In genomic region chr10:91923371-91924211, GRCh38 we compare ENCODE assay signal across 8 cellular contexts. TPM values are rescaled to one million over a fixed set of nuclear protein-coding genes. Genes with fewer than 3 reads are reported as not detected.
A peak's percentile ranks its signal among the peaks of the same experiment; 100 is the strongest.
DNase-seq lines count a peak whose midpoint lies in the region; ATAC-seq and TF ChIP-seq lines count a peak whose summit lies in the region.

Gene BTAF1 (plus strand): TSS chr10:91923770. CDS start chr10:91924077, 307 bp downstream.

- TSS peak; percentile 98 for BruUV-seq in Calu3 (replicated peaks; lab: Mats Ljungman, UMichigan)

- DNase-seq in Calu3 = peak; percentile 76
- DNase-seq in HUDEP-2 (lab: John Stamatoyannopoulos, UW; ENCODE audit: unreplicated experiment in 76 of 76) = peak; percentile 13 to 88 (median 76)
- peak; percentile 87 for DNase-seq in activated T-cell treated with anti-CD3 and anti-CD28 coated beads for 24 hours (ENCODE audit: low read depth)
- peak; percentile 95 for DNase-seq in epithelial cell of esophagus (ENCODE audit: low read depth)
- DNase-seq in stimulated activated CD8-positive, alpha-beta memory T cell treated with anti-CD3 and anti-CD28 coated beads, Interleukin-4, amount 100 ng/mL, for 24 hours (ENCODE audit: low read depth) = peak; percentile 87

- no peaks in the 10 kb centered on the region for H3K27me3 Mint-ChIP-seq in Calu3 (ENCODE audit: unreplicated experiment)

- H3K36me3 ChIP-seq in OCI-LY3 (replicated peaks; ENCODE audit: low read depth, low read length) = peaks cover 12% of the 10 kb centered on the region

- peaks cover 52% of the 10 kb centered on the region for H3K79me2 ChIP-seq in OCI-LY3 (ENCODE audit: low read length)

- H3K9me3 ChIP-seq in OCI-LY3 (ENCODE audit: insufficient read depth, low read length) (no peaks in the 10 kb centered on the region), mononuclear cell (ENCODE audit: low read depth, low read length) (no peaks in the 10 kb centered on the region)

- no peak for TF ChIP-seq CTCF in Calu3 (IDR thresholded peaks at IDR 0.05; ENCODE audit: unreplicated experiment)
- no peak for TF ChIP-seq CTCF in OCI-LY3 (IDR thresholded peaks at IDR 0.05; ENCODE audit: low read depth, low read length)
- no peak for TF ChIP-seq CTCF in epithelial cell of esophagus (IDR thresholded peaks at IDR 0.05; ENCODE audit: insufficient read depth, low read depth, low read length, missing control alignments)

- H3K4me1 Mint-ChIP-seq in Calu3 (ENCODE audit: low read depth, unreplicated experiment) = peaks cover 14% of the 10 kb centered on the region

- peak within 1 kb of the TSS; percentile 79 for H3K4me3 Mint-ChIP-seq in Calu3 (ENCODE audit: low read depth, unreplicated experiment)

- H3K27me3 ChIP-seq in OCI-LY3 (ENCODE audit: low read depth, low read length) (no peaks in the 10 kb centered on the region), mononuclear cell (ENCODE audit: insufficient read depth, low read length) (peaks cover 7% of the 10 kb centered on the region)

- H3K27ac ChIP-seq in OCI-LY3 (ENCODE audit: low read length) = peak within 1 kb of the TSS; percentile 80

- H3K27ac Mint-ChIP-seq in Calu3 (ENCODE audit: unreplicated experiment) = peak within 1 kb of the TSS; percentile 92

- H2AFZ ChIP-seq in OCI-LY3 (ENCODE audit: low read depth, low read length) = peak within 1 kb of the TSS; percentile 67; the same call in 1 of the 2 replicates

- peaks cover 43% of the 10 kb centered on the region for H4K20me1 ChIP-seq in OCI-LY3 (ENCODE audit: insufficient read depth, low read length)

- peaks cover 2% of the 10 kb centered on the region for H3K9me3 Mint-ChIP-seq in Calu3 (ENCODE audit: low read depth, unreplicated experiment)

- peak within 1 kb of the TSS; percentile 82 for H3K4me3 ChIP-seq in OCI-LY3 (ENCODE audit: low read length)
- H3K4me3 ChIP-seq in epithelial cell of esophagus (ENCODE audit: low read length) = peak within 1 kb of the TSS; percentile 94
- peak within 1 kb of the TSS; percentile 71 for H3K4me3 ChIP-seq in mononuclear cell (ENCODE audit: low read length)

- H3K4me1 ChIP-seq in OCI-LY3 (ENCODE audit: low read length) (peaks cover 17% of the 10 kb centered on the region), mononuclear cell (ENCODE audit: insufficient read depth, low read length) (peaks cover 31% of the 10 kb centered on the region)

- intact Hi-C loops in Calu3 (cut with micrococcal nuclease; ENCODE audit: unreplicated experiment) = no loop called here

- peak within 1 kb of the TSS; percentile 72 for H3K4me2 ChIP-seq in OCI-LY3 (ENCODE audit: low read length)

- CTCF ChIA-PET in Calu3 (lab: Charles Lee) = interaction anchor here (1.0 to 1.1 kb wide), 2 partner anchors 11 to 15 kb away, joined by 3 read pairs; partner anchors contain the start of gene FGFBP3

- peak within 1 kb of the TSS; percentile 80 for H3K9ac ChIP-seq in OCI-LY3 (ENCODE audit: low read length)

- peaks cover 25% of the 10 kb centered on the region for H3K36me3 Mint-ChIP-seq in Calu3 (ENCODE audit: insufficient read depth, unreplicated experiment)

- ATAC-seq in GM21381 (IDR thresholded peaks at IDR 0.05; ENCODE audit: unreplicated experiment) = peak; percentile 97

RNA-seq across cellular contexts. Expression of gene BTAF1, which starts in this region (rescaled TPM):
- 29.2 and 30.7 TPM in 2 replicates for total RNA-seq in Calu3 (2022)
- 130 TPM for total RNA-seq in mononuclear cell

Comparison
In these comparisons a context has a peak if more than half of its experiments do, and no peak if none do; other contexts are left out.
1. Peak in every context shown above with its lines: DNase-seq, ATAC-seq, H3K4me3 ChIP-seq and H3K27ac ChIP-seq.